ENCODE assay signal across 9 cellular contexts in the genomic region with DNA sequence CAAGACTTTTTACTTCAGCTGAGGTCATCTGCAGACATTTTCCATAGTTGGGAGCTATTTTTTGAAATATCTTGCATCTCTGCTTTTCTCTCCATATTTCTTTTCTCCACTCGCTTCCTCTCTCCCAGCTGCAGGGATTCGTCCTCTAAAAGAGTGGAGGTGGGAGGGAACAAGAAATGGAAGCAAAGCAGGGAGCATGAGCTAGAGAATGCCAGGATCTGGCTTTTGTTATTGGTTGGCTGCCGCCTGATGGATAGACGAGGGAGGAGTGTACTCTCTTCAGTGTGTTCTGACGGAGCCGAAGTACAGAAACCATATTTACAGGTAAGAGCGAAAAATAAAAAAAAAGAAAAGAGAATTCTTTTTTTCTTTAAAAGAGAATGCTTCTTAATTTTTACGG. TPM values are rescaled to one million over a fixed set of nuclear protein-coding genes. Genes with fewer than 3 reads are reported as not detected.
DNase-seq lines count a peak whose midpoint lies in the region; ATAC-seq and TF ChIP-seq lines count a peak whose summit lies in the region.
"Had no signal": no experiment of that assay in that cellular context is flagged by ENCODE, and none has a peak within 500 bp of the region (broad histone marks: within the 10 kb centered on the region; RNA-seq: fewer than 3 reads in every experiment).

A gene with protein sequence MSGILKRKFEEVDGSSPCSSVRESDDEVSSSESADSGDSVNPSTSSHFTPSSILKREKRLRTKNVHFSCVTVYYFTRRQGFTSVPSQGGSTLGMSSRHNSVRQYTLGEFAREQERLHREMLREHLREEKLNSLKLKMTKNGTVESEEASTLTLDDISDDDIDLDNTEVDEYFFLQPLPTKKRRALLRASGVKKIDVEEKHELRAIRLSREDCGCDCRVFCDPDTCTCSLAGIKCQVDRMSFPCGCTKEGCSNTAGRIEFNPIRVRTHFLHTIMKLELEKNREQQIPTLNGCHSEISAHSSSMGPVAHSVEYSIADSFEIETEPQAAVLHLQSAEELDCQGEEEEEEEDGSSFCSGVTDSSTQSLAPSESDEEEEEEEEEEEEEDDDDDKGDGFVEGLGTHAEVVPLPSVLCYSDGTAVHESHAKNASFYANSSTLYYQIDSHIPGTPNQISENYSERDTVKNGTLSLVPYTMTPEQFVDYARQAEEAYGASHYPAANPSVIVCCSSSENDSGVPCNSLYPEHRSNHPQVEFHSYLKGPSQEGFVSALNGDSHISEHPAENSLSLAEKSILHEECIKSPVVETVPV (plus strand): TSS at position 282 of the 400 bp plus-strand sequence. CDS start 125,368 bp downstream, outside the sequence.

- H3K36me3 ChIP-seq in ACC112 (ENCODE audit: insufficient read depth, low read length) (no peaks in the 10 kb centered on the region), cardiac muscle cell (no peaks in the 10 kb centered on the region), ovary (no peaks in the 10 kb centered on the region)

- no peak for ATAC-seq in HG03175 (IDR thresholded peaks at IDR 0.05; ENCODE audit: unreplicated experiment)

- H3K9me3 ChIP-seq in cardiac muscle cell (ENCODE audit: low read depth) (no peaks in the 10 kb centered on the region), ovary (no peaks in the 10 kb centered on the region)

- peak within 1 kb of the TSS; percentile 84 for H2AFZ ChIP-seq in ACC112 (ENCODE audit: low read length, unreplicated experiment)

- H3K4me1 ChIP-seq in ACC112 (ENCODE audit: control insufficient read depth, insufficient read depth, low read length, unreplicated experiment) (peaks cover 4% of the 10 kb centered on the region), cardiac muscle cell (ENCODE audit: low read depth) (peaks cover 37% of the 10 kb centered on the region), ovary (ENCODE audit: insufficient read depth) (no peaks in the 10 kb centered on the region)

- H3K4me3 ChIP-seq in ACC112 (ENCODE audit: low read depth, low read length) (peak within 1 kb of the TSS; percentile 84), cardiac muscle cell (peak within 1 kb of the TSS; percentile 86), ovary (peak within 1 kb of the TSS; percentile 50)

- TF ChIP-seq EP300 in ovary (IDR thresholded peaks at IDR 0.05) = no peak

- 2 to 4% (median 3%) methylated on average over 8 of the region's 8 CpGs for WGBS in ovary, 3 donors

- TF ChIP-seq CTCF in cardiac muscle cell (IDR thresholded peaks at IDR 0.05; ENCODE audit: low read depth, low read length) = no peak
- TF ChIP-seq CTCF in ovary (IDR thresholded peaks at IDR 0.05) = no peak

- H3K27ac ChIP-seq in ACC112 (ENCODE audit: low read depth, low read length) = no peak within 1 kb of the TSS
- H3K27ac ChIP-seq in cardiac muscle cell = no peak within 1 kb of the TSS
- no peak within 1 kb of the TSS for H3K27ac ChIP-seq in ovary

- H3K27me3 ChIP-seq in ACC112 (ENCODE audit: insufficient read depth, low read length) = no peaks in the 10 kb centered on the region
- no peaks in the 10 kb centered on the region for H3K27me3 ChIP-seq in cardiac muscle cell
- H3K27me3 ChIP-seq in ovary = no peaks in the 10 kb centered on the region

- no peaks in the 10 kb centered on the region for H3K79me2 ChIP-seq in ACC112 (ENCODE audit: control insufficient read depth, insufficient read depth, low read length, unreplicated experiment)

- intact Hi-C loops in ovary (cut with DNase I) = no loop called here

- DNase-seq in NCI-H1092 treated with DMSO at 0.1 percent for 48 hours (lab: John Stamatoyannopoulos, UW) = peak; percentile 94
- DNase-seq in amniotic epithelial cell (ENCODE audit: low read depth) = peak; percentile 87
- peak; percentile 91 to 92 for DNase-seq in cardiac muscle cell (ENCODE audit: low read depth in 1 of 2, low spot score in 1 of 2)
- DNase-seq in ovary = peak; percentile 60 to 73 (median 64)
- DNase-seq in stimulated activated naive CD4-positive, alpha-beta T cell treated with Interleukin-2 at 50 U/mL for 16 hours (lab: John Stamatoyannopoulos, UW) = no peak
- no peak for DNase-seq in stimulated activated CD4-positive, alpha-beta T cell treated with anti-CD3 and anti-CD28 coated beads, Interleukin-2, amount 100 ng/mL, for 48 hours
- DNase-seq: CD4-positive, CD25-positive, alpha-beta regulatory T cell had no signal

- no peak for TF ChIP-seq POLR2A in ovary (IDR thresholded peaks at IDR 0.05)

RNA-seq across cellular contexts. Expression of the gene that starts here (rescaled TPM):
- 10.8 and 13.8 TPM in 2 replicates for total RNA-seq in cardiac muscle cell
- polyA plus RNA-seq in cardiac muscle cell = 10.9 and 11.5 TPM in 2 replicates
- total RNA-seq in ovary = 10 to 100 TPM in 3 of 7 donors, 1 to 10 TPM in 4; 4.3 to 16.2 (median 9.6) TPM
- polyA plus RNA-seq in ovary = 1 to 10 TPM; 2.9 to 3.4 TPM
- total RNA-seq: CD4-positive, CD25-positive, alpha-beta regulatory T cell had no signal
- polyA plus RNA-seq: CD4-positive, CD25-positive, alpha-beta regulatory T cell had no signal

Comparison
In these comparisons a context has a peak if more than half of its experiments do, and no peak if none do; other contexts are left out.
1. DNase-seq: peak in NCI-H1092 treated with DMSO at 0.1 percent for 48 hours (single experiment), amniotic epithelial cell (single experiment), cardiac muscle cell (2 of 2) and ovary (5 of 5); none in stimulated activated naive CD4-positive, alpha-beta T cell treated with Interleukin-2 at 50 U/mL for 16 hours (single experiment) and stimulated activated CD4-positive, alpha-beta T cell treated with anti-CD3 and anti-CD28 coated beads, Interleukin-2, amount 100 ng/mL, for 48 hours (0 of 2).
2. Peak in every context shown above with its lines, with median percentiles within 50 percentile points of each other: H3K4me3 ChIP-seq.